17 cellular contexts compared by ENCODE assay signal in the genomic region with DNA sequence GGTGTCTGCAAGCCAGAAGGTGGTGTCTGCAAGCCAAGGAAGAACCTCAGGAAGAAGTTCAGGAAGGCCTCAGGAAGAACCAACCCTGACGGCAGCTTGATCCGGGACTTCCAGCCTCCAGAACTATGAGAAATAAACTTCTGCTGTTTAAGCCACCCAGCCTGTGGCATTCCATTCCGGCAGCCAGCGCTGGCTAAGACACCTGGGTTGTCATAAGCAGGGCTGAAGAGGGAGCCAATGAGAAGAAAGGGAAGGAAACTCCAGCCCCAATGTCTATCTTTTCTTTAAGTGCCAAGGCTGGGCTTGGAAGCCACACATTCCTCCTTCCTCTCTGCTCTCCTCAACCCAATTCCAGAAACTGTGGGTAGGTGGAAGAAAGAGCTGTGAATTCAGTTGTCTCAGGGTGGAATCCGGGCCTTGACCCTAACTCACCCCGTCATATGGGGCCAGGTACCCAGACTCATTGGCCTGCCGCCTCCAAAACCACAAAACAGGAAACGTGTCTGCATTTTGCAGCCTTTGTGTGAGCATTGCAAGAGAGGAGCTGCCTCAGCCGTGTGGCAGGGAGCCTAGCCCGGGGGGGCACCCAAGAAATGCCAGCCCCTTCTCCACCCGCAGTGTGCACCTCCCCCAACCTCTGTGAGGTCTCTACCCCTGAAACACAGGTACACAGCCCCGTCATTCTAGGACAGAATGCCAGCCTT. TPM values are rescaled to one million over a fixed set of nuclear protein-coding genes. Genes with fewer than 3 reads are reported as not detected.
DNase-seq lines count a peak whose midpoint lies in the region; ATAC-seq and TF ChIP-seq lines count a peak whose summit lies in the region.
"Had no signal": no experiment of that assay in that cellular context is flagged by ENCODE, and none has a peak within 500 bp of the region (broad histone marks: within the 10 kb centered on the region; RNA-seq: fewer than 3 reads in every experiment).

No MANE protein-coding gene starts in this region.

- intact Hi-C loops in activated naive CD4-positive, alpha-beta T cell treated with anti-CD3 and anti-CD28 coated beads for 36 hours (cut with micrococcal nuclease): no loop called here
- intact Hi-C loops in natural killer cell (cut with micrococcal nuclease): no loop called here

- H3K4me1 Mint-ChIP-seq in activated naive CD4-positive, alpha-beta T cell treated with anti-CD3 and anti-CD28 coated beads for 36 hours (ENCODE audit: low read depth): peaks cover 14% of the 10 kb centered on the region
- peaks cover 14% of the 10 kb centered on the region in 2 donors for H3K4me1 Mint-ChIP-seq in natural killer cell

- H3K4me3 Mint-ChIP-seq in activated naive CD4-positive, alpha-beta T cell treated with anti-CD3 and anti-CD28 coated beads for 36 hours: no peak overlapping the region
- no peak overlapping the region for H3K4me3 Mint-ChIP-seq in natural killer cell

- H3K36me3 Mint-ChIP-seq in activated naive CD4-positive, alpha-beta T cell treated with anti-CD3 and anti-CD28 coated beads for 36 hours (ENCODE audit: low read depth): no peaks in the 10 kb centered on the region
- H3K36me3 Mint-ChIP-seq in natural killer cell: no peaks in the 10 kb centered on the region
- H3K36me3 Mint-ChIP-seq: naive thymus-derived CD8-positive, alpha-beta T cell had no signal

- TF ChIP-seq CTCF in natural killer cell (IDR thresholded peaks at IDR 0.05): no peak

- in situ Hi-C loops in KBM-7 (cut with MboI; ENCODE audit: low pct_unique_long_range_greater_than_20kb, low sequenced_read_pairs): no loop called here

- ATAC-seq in natural killer cell (peak in 2 of 3 donors; percentile 31 to 53), GM18873 (IDR thresholded peaks at IDR 0.05; ENCODE audit: low FRiP score, unreplicated experiment) (no peak)
- ATAC-seq: heart left ventricle had no signal

- CTCF ChIA-PET in activated naive CD4-positive, alpha-beta T cell treated with anti-CD3 and anti-CD28 coated beads for 36 hours (lab: Charles Lee): no interaction called here

- DNase-seq in activated naive CD4-positive, alpha-beta T cell treated with anti-CD3 and anti-CD28 coated beads for 36 hours: peak; percentile 23
- DNase-seq in activated naive CD4-positive, alpha-beta T cell treated with Interleukin-2 at 50 U/mL for 16 hours: no peak
- peak; percentile 62 for DNase-seq in KBM-7
- DNase-seq in UCSD-AML1 (lab: John Stamatoyannopoulos, UW; ENCODE audit: unreplicated experiment): peak; percentile 42
- no peak for DNase-seq in natural killer cell
- no peak for DNase-seq in NCI-H524 treated with DMSO at 0.1 percent for 48 hours (lab: John Stamatoyannopoulos, UW)
- DNase-seq in NCI-H2081 treated with DMSO at 0.1 percent for 48 hours (lab: John Stamatoyannopoulos, UW): no peak
- DNase-seq: activated CD8-positive, alpha-beta memory T cell treated with anti-CD3 and anti-CD28 coated beads, Interleukin-2, amount 50 U/mL, for 4 hours; heart left ventricle; IMR-90; naive thymus-derived CD8-positive, alpha-beta T cell; NCI-H2171; NCI-H748 treated with DMSO at 0.1 percent for 48 hours; stimulated activated CD4-positive, alpha-beta T cell treated with anti-CD3 and anti-CD28 coated beads, Interleukin-4, amount 100 ng/mL, for 4 hours; stimulated activated CD8-positive, alpha-beta memory T cell treated with anti-CD3 and anti-CD28 coated beads, Interleukin-4, amount 100 ng/mL, for 48 hours; SW 1271 had no signal

- no peaks in the 10 kb centered on the region for H3K9me3 Mint-ChIP-seq in activated naive CD4-positive, alpha-beta T cell treated with anti-CD3 and anti-CD28 coated beads for 36 hours
- no peaks in the 10 kb centered on the region for H3K9me3 Mint-ChIP-seq in natural killer cell

- peaks cover 8% of the 10 kb centered on the region for H3K27me3 Mint-ChIP-seq in activated naive CD4-positive, alpha-beta T cell treated with anti-CD3 and anti-CD28 coated beads for 36 hours (ENCODE audit: low read depth)
- peaks cover 8 to 20% of the 10 kb centered on the region in 2 donors for H3K27me3 Mint-ChIP-seq in natural killer cell (ENCODE audit: low read depth in 2 of 2)

- no peak overlapping the region for H3K27ac Mint-ChIP-seq in activated naive CD4-positive, alpha-beta T cell treated with anti-CD3 and anti-CD28 coated beads for 36 hours
- no peak overlapping the region for H3K27ac Mint-ChIP-seq in natural killer cell
- H3K27ac Mint-ChIP-seq: naive thymus-derived CD8-positive, alpha-beta T cell had no signal

RNA-seq across cellular contexts. Expression of gene CRMP1, which starts 26.8 kb away (rescaled TPM):
- total RNA-seq in activated naive CD4-positive, alpha-beta T cell treated with anti-CD3 and anti-CD28 coated beads for 36 hours: not detected
- not detected for total RNA-seq in natural killer cell
- total RNA-seq: naive thymus-derived CD8-positive, alpha-beta T cell had no signal

Comparison
In these comparisons a context has a peak if more than half of its experiments do, and no peak if none do; other contexts are left out.
1. DNase-seq: peak in activated naive CD4-positive, alpha-beta T cell treated with anti-CD3 and anti-CD28 coated beads for 36 hours (single experiment), KBM-7 (single experiment) and UCSD-AML1 (single experiment); none in activated naive CD4-positive, alpha-beta T cell treated with Interleukin-2 at 50 U/mL for 16 hours (single experiment), natural killer cell (single experiment), NCI-H524 treated with DMSO at 0.1 percent for 48 hours (single experiment) and NCI-H2081 treated with DMSO at 0.1 percent for 48 hours (single experiment).